ENCODE assay signal across 1 cellular context in the genomic region with DNA sequence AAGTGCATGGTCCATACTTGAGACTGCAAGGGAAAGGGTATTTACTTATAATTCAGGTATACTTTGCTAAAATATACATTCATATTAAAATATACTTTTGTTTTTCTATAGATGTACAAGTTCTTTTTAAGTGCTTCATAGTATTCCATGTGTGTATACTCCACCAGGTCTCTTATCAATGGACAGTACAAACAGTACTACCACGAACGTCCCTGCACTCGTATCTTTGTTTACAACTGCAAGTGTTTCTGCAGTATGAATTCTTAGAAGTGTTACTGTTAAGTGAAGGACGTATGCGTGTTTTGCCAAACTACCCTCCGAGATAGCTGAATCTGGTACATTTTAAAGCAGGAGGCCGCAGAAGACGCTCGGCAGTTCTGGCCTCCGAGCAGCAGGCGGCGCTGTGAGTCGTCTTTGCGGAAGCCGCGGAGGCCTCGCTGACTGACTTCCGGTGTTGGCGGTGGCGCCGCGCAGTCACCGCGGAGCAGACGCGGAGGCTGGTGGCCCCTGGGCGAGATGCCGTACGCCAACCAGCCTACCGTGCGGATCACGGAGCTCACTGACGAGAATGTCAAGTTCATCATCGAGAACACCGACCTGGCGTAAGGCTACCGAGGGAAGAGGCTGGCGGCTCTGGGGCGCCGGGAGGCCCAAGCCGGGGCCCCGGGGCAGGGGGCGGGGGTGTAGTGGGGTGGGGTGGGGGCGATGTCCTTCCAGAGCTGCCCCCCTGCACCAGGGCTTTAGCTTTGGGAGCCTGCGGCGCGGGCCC.
TF ChIP-seq lines count a peak whose summit lies in the region.

A gene (plus strand): TSS at position 471 of the 769 bp plus-strand sequence. CDS start 46 bp downstream, at position 517.

TF ChIP-seq in WTC11, 78 proteins besides CTCF, POLR2A, EP300 and RAD21 (continued from another document):
- TF ChIP-seq, protein P1, sequence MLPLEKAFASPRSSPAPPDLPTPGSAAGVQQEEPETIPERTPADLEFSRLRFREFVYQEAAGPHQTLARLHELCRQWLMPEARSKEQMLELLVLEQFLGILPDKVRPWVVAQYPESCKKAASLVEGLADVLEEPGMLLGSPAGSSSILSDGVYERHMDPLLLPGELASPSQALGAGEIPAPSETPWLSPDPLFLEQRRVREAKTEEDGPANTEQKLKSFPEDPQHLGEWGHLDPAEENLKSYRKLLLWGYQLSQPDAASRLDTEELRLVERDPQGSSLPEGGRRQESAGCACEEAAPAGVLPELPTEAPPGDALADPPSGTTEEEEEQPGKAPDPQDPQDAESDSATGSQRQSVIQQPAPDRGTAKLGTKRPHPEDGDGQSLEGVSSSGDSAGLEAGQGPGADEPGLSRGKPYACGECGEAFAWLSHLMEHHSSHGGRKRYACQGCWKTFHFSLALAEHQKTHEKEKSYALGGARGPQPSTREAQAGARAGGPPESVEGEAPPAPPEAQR (CRISPR knock-in tag; IDR thresholded peaks at IDR 0.05) = no peak
- TF ChIP-seq, protein P2, sequence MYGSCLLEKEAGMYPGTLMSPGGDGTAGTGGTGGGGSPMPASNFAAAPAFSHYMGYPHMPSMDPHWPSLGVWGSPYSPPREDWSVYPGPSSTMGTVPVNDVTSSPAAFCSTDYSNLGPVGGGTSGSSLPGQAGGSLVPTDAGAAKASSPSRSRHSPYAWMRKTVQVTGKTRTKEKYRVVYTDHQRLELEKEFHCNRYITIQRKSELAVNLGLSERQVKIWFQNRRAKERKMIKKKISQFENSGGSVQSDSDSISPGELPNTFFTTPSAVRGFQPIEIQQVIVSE (CRISPR knock-in tag; IDR thresholded peaks at IDR 0.05; ENCODE audit: borderline replicate concordance) = no peak
- no peak for TF ChIP-seq NR3C1 (CRISPR knock-in tag; conservative IDR thresholded peaks at IDR 0.05; ENCODE audit: low read depth)
- 0 out of 2 replicates have a peak, but pooled peaks have one; percentile 68 for TF ChIP-seq KAT7 (CRISPR knock-in tag; IDR thresholded peaks at IDR 0.05; ENCODE audit: borderline replicate concordance)
- no peak for TF ChIP-seq ELF4 (CRISPR knock-in tag; IDR thresholded peaks at IDR 0.05; ENCODE audit: low read depth)
- TF ChIP-seq TEAD4 (CRISPR knock-in tag; IDR thresholded peaks at IDR 0.05) = no peak
- no peak for TF ChIP-seq NR1H2 (CRISPR knock-in tag; IDR thresholded peaks at IDR 0.05)
- 0 out of 2 replicates have a peak, but pooled peaks have one; percentile 67 for TF ChIP-seq OVOL2 (CRISPR knock-in tag; IDR thresholded peaks at IDR 0.05; ENCODE audit: borderline replicate concordance)
- TF ChIP-seq, protein P3, sequence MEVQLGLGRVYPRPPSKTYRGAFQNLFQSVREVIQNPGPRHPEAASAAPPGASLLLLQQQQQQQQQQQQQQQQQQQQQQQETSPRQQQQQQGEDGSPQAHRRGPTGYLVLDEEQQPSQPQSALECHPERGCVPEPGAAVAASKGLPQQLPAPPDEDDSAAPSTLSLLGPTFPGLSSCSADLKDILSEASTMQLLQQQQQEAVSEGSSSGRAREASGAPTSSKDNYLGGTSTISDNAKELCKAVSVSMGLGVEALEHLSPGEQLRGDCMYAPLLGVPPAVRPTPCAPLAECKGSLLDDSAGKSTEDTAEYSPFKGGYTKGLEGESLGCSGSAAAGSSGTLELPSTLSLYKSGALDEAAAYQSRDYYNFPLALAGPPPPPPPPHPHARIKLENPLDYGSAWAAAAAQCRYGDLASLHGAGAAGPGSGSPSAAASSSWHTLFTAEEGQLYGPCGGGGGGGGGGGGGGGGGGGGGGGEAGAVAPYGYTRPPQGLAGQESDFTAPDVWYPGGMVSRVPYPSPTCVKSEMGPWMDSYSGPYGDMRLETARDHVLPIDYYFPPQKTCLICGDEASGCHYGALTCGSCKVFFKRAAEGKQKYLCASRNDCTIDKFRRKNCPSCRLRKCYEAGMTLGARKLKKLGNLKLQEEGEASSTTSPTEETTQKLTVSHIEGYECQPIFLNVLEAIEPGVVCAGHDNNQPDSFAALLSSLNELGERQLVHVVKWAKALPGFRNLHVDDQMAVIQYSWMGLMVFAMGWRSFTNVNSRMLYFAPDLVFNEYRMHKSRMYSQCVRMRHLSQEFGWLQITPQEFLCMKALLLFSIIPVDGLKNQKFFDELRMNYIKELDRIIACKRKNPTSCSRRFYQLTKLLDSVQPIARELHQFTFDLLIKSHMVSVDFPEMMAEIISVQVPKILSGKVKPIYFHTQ (CRISPR knock-in tag; IDR thresholded peaks at IDR 0.05) = no peak
- TF ChIP-seq GRHL2 (CRISPR knock-in tag; IDR thresholded peaks at IDR 0.05; ENCODE audit: insufficient replicate concordance, severe bottlenecking) = no peak
- TF ChIP-seq NFYB (CRISPR knock-in tag; conservative IDR thresholded peaks at IDR 0.05; ENCODE audit: low read depth) = no peak
- no peak for TF ChIP-seq SMAD4 (CRISPR knock-in tag; IDR thresholded peaks at IDR 0.05)
- 0 out of 2 replicates have a peak, but pooled peaks have one; percentile 38 for TF ChIP-seq ATF1 (CRISPR knock-in tag; IDR thresholded peaks at IDR 0.05)
- TF ChIP-seq GABPB1 (CRISPR knock-in tag; IDR thresholded peaks at IDR 0.05) = peak; percentile 88
- TF ChIP-seq FOXP1 (CRISPR knock-in tag; IDR thresholded peaks at IDR 0.05; ENCODE audit: borderline replicate concordance) = peak; percentile 95
- TF ChIP-seq, protein P4, sequence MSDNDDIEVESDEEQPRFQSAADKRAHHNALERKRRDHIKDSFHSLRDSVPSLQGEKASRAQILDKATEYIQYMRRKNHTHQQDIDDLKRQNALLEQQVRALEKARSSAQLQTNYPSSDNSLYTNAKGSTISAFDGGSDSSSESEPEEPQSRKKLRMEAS (CRISPR knock-in tag; IDR thresholded peaks at IDR 0.05) = peak; percentile 78
- TF ChIP-seq ZNF138 (CRISPR knock-in tag; conservative IDR thresholded peaks at IDR 0.05) = no peak
- TF ChIP-seq, protein P5, sequence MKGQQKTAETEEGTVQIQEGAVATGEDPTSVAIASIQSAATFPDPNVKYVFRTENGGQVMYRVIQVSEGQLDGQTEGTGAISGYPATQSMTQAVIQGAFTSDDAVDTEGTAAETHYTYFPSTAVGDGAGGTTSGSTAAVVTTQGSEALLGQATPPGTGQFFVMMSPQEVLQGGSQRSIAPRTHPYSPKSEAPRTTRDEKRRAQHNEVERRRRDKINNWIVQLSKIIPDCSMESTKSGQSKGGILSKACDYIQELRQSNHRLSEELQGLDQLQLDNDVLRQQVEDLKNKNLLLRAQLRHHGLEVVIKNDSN (CRISPR knock-in tag; IDR thresholded peaks at IDR 0.05) = no peak
- TF ChIP-seq, protein P6, sequence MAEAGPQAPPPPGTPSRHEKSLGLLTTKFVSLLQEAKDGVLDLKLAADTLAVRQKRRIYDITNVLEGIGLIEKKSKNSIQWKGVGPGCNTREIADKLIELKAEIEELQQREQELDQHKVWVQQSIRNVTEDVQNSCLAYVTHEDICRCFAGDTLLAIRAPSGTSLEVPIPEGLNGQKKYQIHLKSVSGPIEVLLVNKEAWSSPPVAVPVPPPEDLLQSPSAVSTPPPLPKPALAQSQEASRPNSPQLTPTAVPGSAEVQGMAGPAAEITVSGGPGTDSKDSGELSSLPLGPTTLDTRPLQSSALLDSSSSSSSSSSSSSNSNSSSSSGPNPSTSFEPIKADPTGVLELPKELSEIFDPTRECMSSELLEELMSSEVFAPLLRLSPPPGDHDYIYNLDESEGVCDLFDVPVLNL (CRISPR knock-in tag; IDR thresholded peaks at IDR 0.05; ENCODE audit: borderline replicate concordance, low read depth) = no peak
- TF ChIP-seq GTF2I (CRISPR knock-in tag; conservative IDR thresholded peaks at IDR 0.05) = no peak
- TF ChIP-seq FOXJ3 (CRISPR knock-in tag; IDR thresholded peaks at IDR 0.05; ENCODE audit: borderline replicate concordance) = no peak
- no peak for TF ChIP-seq NFATC4 (CRISPR knock-in tag; IDR thresholded peaks at IDR 0.05)
- TF ChIP-seq FOXK1 (CRISPR knock-in tag; IDR thresholded peaks at IDR 0.05) = peak; percentile 90
- TF ChIP-seq, protein P7, sequence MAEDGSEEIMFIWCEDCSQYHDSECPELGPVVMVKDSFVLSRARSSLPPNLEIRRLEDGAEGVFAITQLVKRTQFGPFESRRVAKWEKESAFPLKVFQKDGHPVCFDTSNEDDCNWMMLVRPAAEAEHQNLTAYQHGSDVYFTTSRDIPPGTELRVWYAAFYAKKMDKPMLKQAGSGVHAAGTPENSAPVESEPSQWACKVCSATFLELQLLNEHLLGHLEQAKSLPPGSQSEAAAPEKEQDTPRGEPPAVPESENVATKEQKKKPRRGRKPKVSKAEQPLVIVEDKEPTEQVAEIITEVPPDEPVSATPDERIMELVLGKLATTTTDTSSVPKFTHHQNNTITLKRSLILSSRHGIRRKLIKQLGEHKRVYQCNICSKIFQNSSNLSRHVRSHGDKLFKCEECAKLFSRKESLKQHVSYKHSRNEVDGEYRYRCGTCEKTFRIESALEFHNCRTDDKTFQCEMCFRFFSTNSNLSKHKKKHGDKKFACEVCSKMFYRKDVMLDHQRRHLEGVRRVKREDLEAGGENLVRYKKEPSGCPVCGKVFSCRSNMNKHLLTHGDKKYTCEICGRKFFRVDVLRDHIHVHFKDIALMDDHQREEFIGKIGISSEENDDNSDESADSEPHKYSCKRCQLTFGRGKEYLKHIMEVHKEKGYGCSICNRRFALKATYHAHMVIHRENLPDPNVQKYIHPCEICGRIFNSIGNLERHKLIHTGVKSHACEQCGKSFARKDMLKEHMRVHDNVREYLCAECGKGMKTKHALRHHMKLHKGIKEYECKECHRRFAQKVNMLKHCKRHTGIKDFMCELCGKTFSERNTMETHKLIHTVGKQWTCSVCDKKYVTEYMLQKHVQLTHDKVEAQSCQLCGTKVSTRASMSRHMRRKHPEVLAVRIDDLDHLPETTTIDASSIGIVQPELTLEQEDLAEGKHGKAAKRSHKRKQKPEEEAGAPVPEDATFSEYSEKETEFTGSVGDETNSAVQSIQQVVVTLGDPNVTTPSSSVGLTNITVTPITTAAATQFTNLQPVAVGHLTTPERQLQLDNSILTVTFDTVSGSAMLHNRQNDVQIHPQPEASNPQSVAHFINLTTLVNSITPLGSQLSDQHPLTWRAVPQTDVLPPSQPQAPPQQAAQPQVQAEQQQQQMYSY (CRISPR knock-in tag; IDR thresholded peaks at IDR 0.05) = no peak
- TF ChIP-seq SMAD3 (CRISPR knock-in tag; IDR thresholded peaks at IDR 0.05; ENCODE audit: borderline replicate concordance) = no peak
- TF ChIP-seq ZNF396 (CRISPR knock-in tag; IDR thresholded peaks at IDR 0.05; ENCODE audit: borderline replicate concordance) = no peak
- TF ChIP-seq ETV6 (CRISPR knock-in tag; IDR thresholded peaks at IDR 0.05) = peak; percentile 90
- TF ChIP-seq SP1 (CRISPR knock-in tag; conservative IDR thresholded peaks at IDR 0.05) = peak; percentile 74
- peak; percentile 30; the same call in 1 of the 2 replicates for TF ChIP-seq JUN (CRISPR knock-in tag; IDR thresholded peaks at IDR 0.05)
- no peak for TF ChIP-seq IRF2 (CRISPR knock-in tag; IDR thresholded peaks at IDR 0.05; ENCODE audit: borderline replicate concordance, low read depth)
- TF ChIP-seq, protein P8, sequence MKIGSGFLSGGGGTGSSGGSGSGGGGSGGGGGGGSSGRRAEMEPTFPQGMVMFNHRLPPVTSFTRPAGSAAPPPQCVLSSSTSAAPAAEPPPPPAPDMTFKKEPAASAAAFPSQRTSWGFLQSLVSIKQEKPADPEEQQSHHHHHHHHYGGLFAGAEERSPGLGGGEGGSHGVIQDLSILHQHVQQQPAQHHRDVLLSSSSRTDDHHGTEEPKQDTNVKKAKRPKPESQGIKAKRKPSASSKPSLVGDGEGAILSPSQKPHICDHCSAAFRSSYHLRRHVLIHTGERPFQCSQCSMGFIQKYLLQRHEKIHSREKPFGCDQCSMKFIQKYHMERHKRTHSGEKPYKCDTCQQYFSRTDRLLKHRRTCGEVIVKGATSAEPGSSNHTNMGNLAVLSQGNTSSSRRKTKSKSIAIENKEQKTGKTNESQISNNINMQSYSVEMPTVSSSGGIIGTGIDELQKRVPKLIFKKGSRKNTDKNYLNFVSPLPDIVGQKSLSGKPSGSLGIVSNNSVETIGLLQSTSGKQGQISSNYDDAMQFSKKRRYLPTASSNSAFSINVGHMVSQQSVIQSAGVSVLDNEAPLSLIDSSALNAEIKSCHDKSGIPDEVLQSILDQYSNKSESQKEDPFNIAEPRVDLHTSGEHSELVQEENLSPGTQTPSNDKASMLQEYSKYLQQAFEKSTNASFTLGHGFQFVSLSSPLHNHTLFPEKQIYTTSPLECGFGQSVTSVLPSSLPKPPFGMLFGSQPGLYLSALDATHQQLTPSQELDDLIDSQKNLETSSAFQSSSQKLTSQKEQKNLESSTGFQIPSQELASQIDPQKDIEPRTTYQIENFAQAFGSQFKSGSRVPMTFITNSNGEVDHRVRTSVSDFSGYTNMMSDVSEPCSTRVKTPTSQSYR (CRISPR knock-in tag; IDR thresholded peaks at IDR 0.05) = no peak
- no peak for TF ChIP-seq RORB (CRISPR knock-in tag; IDR thresholded peaks at IDR 0.05)
- TF ChIP-seq HMGA2 (CRISPR knock-in tag; IDR thresholded peaks at IDR 0.05) = no peak
- TF ChIP-seq TP53 (CRISPR knock-in tag; IDR thresholded peaks at IDR 0.05) = no peak
- TF ChIP-seq JAZF1 (CRISPR knock-in tag; IDR thresholded peaks at IDR 0.05) = no peak
- TF ChIP-seq, protein P9, sequence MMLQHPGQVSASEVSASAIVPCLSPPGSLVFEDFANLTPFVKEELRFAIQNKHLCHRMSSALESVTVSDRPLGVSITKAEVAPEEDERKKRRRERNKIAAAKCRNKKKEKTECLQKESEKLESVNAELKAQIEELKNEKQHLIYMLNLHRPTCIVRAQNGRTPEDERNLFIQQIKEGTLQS (CRISPR knock-in tag; conservative IDR thresholded peaks at IDR 0.05) = no peak
- TF ChIP-seq CREB1 (CRISPR knock-in tag; IDR thresholded peaks at IDR 0.05) = no peak
- TF ChIP-seq ZBTB21 (CRISPR knock-in tag; IDR thresholded peaks at IDR 0.05; ENCODE audit: borderline replicate concordance) = no peak
- TF ChIP-seq RELA (CRISPR knock-in tag; IDR thresholded peaks at IDR 0.05; ENCODE audit: borderline replicate concordance) = no peak
- TF ChIP-seq, protein P10, sequence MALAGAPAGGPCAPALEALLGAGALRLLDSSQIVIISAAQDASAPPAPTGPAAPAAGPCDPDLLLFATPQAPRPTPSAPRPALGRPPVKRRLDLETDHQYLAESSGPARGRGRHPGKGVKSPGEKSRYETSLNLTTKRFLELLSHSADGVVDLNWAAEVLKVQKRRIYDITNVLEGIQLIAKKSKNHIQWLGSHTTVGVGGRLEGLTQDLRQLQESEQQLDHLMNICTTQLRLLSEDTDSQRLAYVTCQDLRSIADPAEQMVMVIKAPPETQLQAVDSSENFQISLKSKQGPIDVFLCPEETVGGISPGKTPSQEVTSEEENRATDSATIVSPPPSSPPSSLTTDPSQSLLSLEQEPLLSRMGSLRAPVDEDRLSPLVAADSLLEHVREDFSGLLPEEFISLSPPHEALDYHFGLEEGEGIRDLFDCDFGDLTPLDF (CRISPR knock-in tag; IDR thresholded peaks at IDR 0.05) = no peak
- no peak for TF ChIP-seq ZNF317 (CRISPR knock-in tag; IDR thresholded peaks at IDR 0.05; ENCODE audit: borderline replicate concordance, low read depth)
- TF ChIP-seq, protein P11, sequence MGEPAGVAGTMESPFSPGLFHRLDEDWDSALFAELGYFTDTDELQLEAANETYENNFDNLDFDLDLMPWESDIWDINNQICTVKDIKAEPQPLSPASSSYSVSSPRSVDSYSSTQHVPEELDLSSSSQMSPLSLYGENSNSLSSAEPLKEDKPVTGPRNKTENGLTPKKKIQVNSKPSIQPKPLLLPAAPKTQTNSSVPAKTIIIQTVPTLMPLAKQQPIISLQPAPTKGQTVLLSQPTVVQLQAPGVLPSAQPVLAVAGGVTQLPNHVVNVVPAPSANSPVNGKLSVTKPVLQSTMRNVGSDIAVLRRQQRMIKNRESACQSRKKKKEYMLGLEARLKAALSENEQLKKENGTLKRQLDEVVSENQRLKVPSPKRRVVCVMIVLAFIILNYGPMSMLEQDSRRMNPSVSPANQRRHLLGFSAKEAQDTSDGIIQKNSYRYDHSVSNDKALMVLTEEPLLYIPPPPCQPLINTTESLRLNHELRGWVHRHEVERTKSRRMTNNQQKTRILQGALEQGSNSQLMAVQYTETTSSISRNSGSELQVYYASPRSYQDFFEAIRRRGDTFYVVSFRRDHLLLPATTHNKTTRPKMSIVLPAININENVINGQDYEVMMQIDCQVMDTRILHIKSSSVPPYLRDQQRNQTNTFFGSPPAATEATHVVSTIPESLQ (CRISPR knock-in tag; IDR thresholded peaks at IDR 0.05) = no peak; the same call in 1 of the 2 replicates
